In genomic region chr13:108609353-108609752, GRCh38 we compare ENCODE assay signal across 8 cellular contexts. TPM values are rescaled to one million over a fixed set of nuclear protein-coding genes. Genes with fewer than 3 reads are reported as not detected.
A peak's percentile ranks its signal among the peaks of the same experiment; 100 is the strongest.
DNase-seq lines count a peak whose midpoint lies in the region; ATAC-seq and TF ChIP-seq lines count a peak whose summit lies in the region.

No MANE protein-coding gene starts in this region.

- no peak overlapping the region for H3K4me2 ChIP-seq in mesenchymal stem cell (ENCODE audit: low read length, poor library complexity, severe bottlenecking)

- no peak overlapping the region for H2BK15ac ChIP-seq in mesenchymal stem cell (ENCODE audit: low read depth, poor library complexity, severe bottlenecking)

- H3K4me1 Mint-ChIP-seq in brain: peaks cover 5% of the 10 kb centered on the region

- H3K14ac ChIP-seq in mesenchymal stem cell (ENCODE audit: low read length in 2 of 2): no peak overlapping the region

- no peaks in the 10 kb centered on the region for H3K79me1 ChIP-seq in mesenchymal stem cell (replicated peaks; ENCODE audit: low read length, poor library complexity, severe bottlenecking)

- no peak overlapping the region for H3K4me3 Mint-ChIP-seq in brain

- no peak overlapping the region for H4K91ac ChIP-seq in mesenchymal stem cell (ENCODE audit: low read length)

- H2BK5ac ChIP-seq in mesenchymal stem cell (ENCODE audit: low read depth, low read length, poor library complexity, severe bottlenecking): no peak overlapping the region

- no peak overlapping the region for H2AK5ac ChIP-seq in mesenchymal stem cell (ENCODE audit: low read length, severe bottlenecking)

- no peak overlapping the region for H3K4ac ChIP-seq in mesenchymal stem cell (ENCODE audit: low read depth in 1 of 2, low read length in 2 of 2)

- H3K23ac ChIP-seq in mesenchymal stem cell (ENCODE audit: low read length in 2 of 2): no peak overlapping the region

- peak; percentile 68 for DNase-seq in GM03348 (ENCODE audit: low spot score)
- DNase-seq in mesenchymal stem cell: peak; percentile 45
- no peak for DNase-seq in NCI-H1436 (lab: John Stamatoyannopoulos, UW)
- no peak for DNase-seq in NCI-H345 treated with DMSO at 0.1 percent for 48 hours (lab: John Stamatoyannopoulos, UW; ENCODE audit: unreplicated experiment)

- no peaks in the 10 kb centered on the region for H3K27me3 Mint-ChIP-seq in brain

- H2BK12ac ChIP-seq in mesenchymal stem cell (ENCODE audit: low read length in 2 of 2): no peak overlapping the region

- no peaks in the 10 kb centered on the region for H3K27me3 ChIP-seq in mesenchymal stem cell (ENCODE audit: control insufficient read depth in 1 of 2, insufficient read depth in 1 of 2, low read length in 2 of 2)

- H3K27ac ChIP-seq in mesenchymal stem cell (ENCODE audit: low read length, poor library complexity, severe bottlenecking): no peak overlapping the region

- no peak overlapping the region for H3K9ac ChIP-seq in mesenchymal stem cell (ENCODE audit: low read length)

- H2AFZ ChIP-seq in mesenchymal stem cell (ENCODE audit: low read depth, low read length): no peak overlapping the region

- 83% methylated on average over 4 of the region's 7 CpGs for WGBS in mesenchymal stem cell

- no peaks in the 10 kb centered on the region for H3K4me1 ChIP-seq in mesenchymal stem cell (ENCODE audit: control insufficient read depth, insufficient read depth, low read depth, low read length)

- peaks cover 14 to 43% (median 39%) of the 10 kb centered on the region in 5 experiments for H3K9me3 Mint-ChIP-seq in brain

- peak overlapping the region in 1 of 5 experiments; percentile 34 for H3K27ac Mint-ChIP-seq in brain

- no peaks in the 10 kb centered on the region for H3K9me3 ChIP-seq in mesenchymal stem cell (ENCODE audit: control insufficient read depth, low read length)

- no peak overlapping the region for H3K18ac ChIP-seq in mesenchymal stem cell (ENCODE audit: low read depth in 1 of 2, low read length in 2 of 2)

- TF ChIP-seq CTCF in LNCAP (IDR thresholded peaks at IDR 0.05): peak; percentile 33; the same call in 1 of the 2 replicates
- peak; percentile 56 to 59 for TF ChIP-seq CTCF in brain (conservative IDR thresholded peaks at IDR 0.05)

- H3K36me3 Mint-ChIP-seq in brain: peaks cover 18% of the 10 kb centered on the region

- H2BK120ac ChIP-seq in mesenchymal stem cell (ENCODE audit: low read depth, low read length): no peak overlapping the region

- ATAC-seq in GM21528 (IDR thresholded peaks at IDR 0.05; ENCODE audit: low FRiP score, unreplicated experiment) (no peak), GM21526 (IDR thresholded peaks at IDR 0.05; ENCODE audit: low FRiP score, unreplicated experiment) (no peak)

- H4K8ac ChIP-seq in mesenchymal stem cell (ENCODE audit: low read length): no peak overlapping the region

- no peaks in the 10 kb centered on the region for H3K36me3 ChIP-seq in mesenchymal stem cell (ENCODE audit: control insufficient read depth in 1 of 2, insufficient read depth in 2 of 2, low read depth in 1 of 2, low read length in 2 of 2)

- no peak overlapping the region for H3K4me3 ChIP-seq in mesenchymal stem cell (ENCODE audit: insufficient read depth in 1 of 2, low read depth in 1 of 2, low read length in 2 of 2)

RNA-seq across cellular contexts. Expression of gene MYO16, which starts 20.1 kb away (rescaled TPM):
- polyA plus RNA-seq in brain (ENCODE audit: insufficient read depth, low read depth, low replicate concordance): 4.8 TPM
- not detected for polyA plus RNA-seq in mesenchymal stem cell (2013, experiment 1 of 2)
- polyA plus RNA-seq in mesenchymal stem cell (2013, experiment 2 of 2): 0.04 TPM

Comparison
In these comparisons a context has a peak if more than half of its experiments do, and no peak if none do; other contexts are left out.
1. DNase-seq: peak in GM03348 (single experiment) and mesenchymal stem cell (single experiment); none in NCI-H1436 (single experiment) and NCI-H345 treated with DMSO at 0.1 percent for 48 hours (single experiment).